ENCODE assay signal across 10 cellular contexts in the genomic region with DNA sequence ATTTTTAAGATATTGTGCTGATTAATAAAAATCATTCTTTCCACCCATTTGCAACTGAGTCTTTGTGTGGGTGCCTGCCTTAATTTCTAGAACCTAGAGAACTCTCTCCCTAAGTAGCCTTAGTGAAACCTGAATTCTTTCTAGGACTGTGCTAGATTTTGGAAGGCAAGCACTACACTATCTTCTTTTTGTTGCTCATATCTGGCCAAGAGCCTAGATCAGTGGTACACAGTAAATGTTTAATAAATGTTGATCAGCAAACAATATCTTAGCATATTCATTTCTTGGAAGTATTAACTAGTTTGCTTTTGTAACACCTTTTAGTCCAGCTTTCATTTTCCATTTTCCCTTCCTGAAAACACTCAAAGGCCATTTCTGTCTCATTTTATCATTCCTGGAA.
"Had no signal": no experiment of that assay in that cellular context is flagged by ENCODE, and none has a peak within 500 bp of the region (broad histone marks: within the 10 kb centered on the region; RNA-seq: fewer than 3 reads in every experiment).

No MANE protein-coding gene starts in this region.

- DNase-seq: activated CD4-positive, alpha-beta T cell treated with anti-CD3 and anti-CD28 coated beads, Interleukin-2, amount 50 U/mL, for 48 hours; activated naive CD4-positive, alpha-beta T cell treated with anti-CD3 and anti-CD28 coated beads, Interleukin-2, amount 50 U/mL, for 16 hours; anterior cingulate cortex; hypothalamus; kidney glomerular epithelial cell; T-helper 17 cell; upper lobe of left lung had no signal

- H3K36me3 Mint-ChIP-seq: stimulated activated memory B cell treated with anti-CD40 and anti-IgM and Interleukin-4, amounts not matched to agents 10 μg/mL and 1 μg/mL and 100 μg/mL, for 72 hours had no signal

- H3K36me3 ChIP-seq: esophagus muscularis mucosa, right atrium auricular region, upper lobe of left lung had no signal

- H3K4me3 ChIP-seq: esophagus muscularis mucosa, right atrium auricular region, upper lobe of left lung had no signal

- H3K9me3 ChIP-seq: esophagus muscularis mucosa, right atrium auricular region, upper lobe of left lung had no signal

- H3K9me3 Mint-ChIP-seq: stimulated activated memory B cell treated with anti-CD40 and anti-IgM and Interleukin-4, amounts not matched to agents 10 μg/mL and 1 μg/mL and 100 μg/mL, for 72 hours had no signal

- H3K4me1 Mint-ChIP-seq: stimulated activated memory B cell treated with anti-CD40 and anti-IgM and Interleukin-4, amounts not matched to agents 10 μg/mL and 1 μg/mL and 100 μg/mL, for 72 hours had no signal

- H3K4me3 Mint-ChIP-seq: stimulated activated memory B cell treated with anti-CD40 and anti-IgM and Interleukin-4, amounts not matched to agents 10 μg/mL and 1 μg/mL and 100 μg/mL, for 72 hours; T-helper 17 cell had no signal

- H3K27ac Mint-ChIP-seq: stimulated activated memory B cell treated with anti-CD40 and anti-IgM and Interleukin-4, amounts not matched to agents 10 μg/mL and 1 μg/mL and 100 μg/mL, for 72 hours; T-helper 17 cell had no signal

- H3K27me3 Mint-ChIP-seq: stimulated activated memory B cell treated with anti-CD40 and anti-IgM and Interleukin-4, amounts not matched to agents 10 μg/mL and 1 μg/mL and 100 μg/mL, for 72 hours had no signal

- H3K27ac ChIP-seq: esophagus muscularis mucosa, right atrium auricular region, upper lobe of left lung had no signal

- H3K27me3 ChIP-seq: esophagus muscularis mucosa, right atrium auricular region, upper lobe of left lung had no signal
